ENCODE assay signal across 9 cellular contexts in the genomic region with DNA sequence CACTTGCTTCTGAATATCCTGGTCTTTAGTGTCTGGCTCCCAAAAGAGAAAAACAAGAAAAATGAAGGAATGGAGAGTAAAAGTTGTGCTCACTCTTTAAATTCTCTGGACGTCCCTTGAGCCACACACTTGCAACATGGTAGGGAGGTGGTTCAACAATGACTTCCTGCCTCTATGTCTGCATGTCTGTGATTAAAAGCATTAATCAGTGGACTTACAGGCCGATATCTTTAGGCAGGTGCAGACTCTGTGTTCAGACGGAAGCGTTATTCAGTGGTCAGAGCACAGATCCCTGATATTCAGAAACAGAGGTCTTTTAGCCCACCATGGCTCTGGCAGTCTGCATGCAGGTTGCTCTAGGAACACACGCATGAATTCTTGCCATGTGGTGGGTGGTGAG.
"Had no signal": no experiment of that assay in that cellular context is flagged by ENCODE, and none has a peak within 500 bp of the region (broad histone marks: within the 10 kb centered on the region; RNA-seq: fewer than 3 reads in every experiment).

No MANE protein-coding gene starts in this region.

- DNase-seq: H7, HFFc6, IMR-90, KBM-7 had no signal

- H3K4me3 ChIP-seq: GM23338, HAP-1 had no signal

- FAIRE-seq: HTR-8/SVneo had no signal

- H3K27ac Mint-ChIP-seq: GM23338, HFFc6 had no signal

- H3K27ac ChIP-seq: KMS-11 had no signal

- H3K4me1 ChIP-seq: HAP-1 had no signal

- H3K9me3 ChIP-seq: HAP-1 had no signal

- H3K9ac ChIP-seq: KMS-11 had no signal

- H3K4me1 Mint-ChIP-seq: GM23338 had no signal

- H3K36me3 ChIP-seq: HAP-1 had no signal

- H3K4me3 Mint-ChIP-seq: GM23338, HFFc6 had no signal

- H2AFZ ChIP-seq: GM23338 had no signal

- ATAC-seq: GM23338, HCT116 had no signal

- H3K4me2 ChIP-seq: GM23338, KMS-11 had no signal
